Comparison of ENCODE assay signal across 1 cellular context in the genomic region with DNA sequence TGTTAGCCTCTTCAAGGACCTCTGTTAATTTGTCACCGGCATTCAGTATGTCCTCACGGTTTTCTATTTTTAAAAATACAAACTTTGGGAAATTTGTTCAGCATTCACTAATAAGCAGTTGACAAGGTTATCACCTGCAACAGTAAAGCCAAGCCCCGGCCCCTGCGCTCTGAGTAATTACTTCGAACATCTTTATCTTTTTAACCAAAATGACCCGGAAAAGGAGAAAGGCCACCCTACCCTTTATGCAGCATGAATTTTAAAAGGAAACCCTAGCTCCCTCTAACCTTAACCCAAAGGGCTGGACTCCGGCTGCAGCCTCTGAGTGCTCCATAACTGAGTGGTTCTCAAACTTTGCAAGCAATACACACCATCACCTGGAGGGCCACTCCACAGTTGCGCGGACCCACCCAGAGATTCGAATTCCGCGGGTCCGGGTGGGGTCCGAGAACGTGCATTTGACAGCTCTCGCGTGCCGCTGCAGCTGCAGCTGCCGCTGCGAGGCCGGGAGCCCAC.
TF ChIP-seq lines count a peak whose summit lies in the region.

No MANE protein-coding gene starts in this region.

TF ChIP-seq in GM12878, 131 proteins besides CTCF, POLR2A, EP300 and RAD21:
- TF ChIP-seq BHLHE40 (IDR thresholded peaks at IDR 0.05; ENCODE audit: borderline replicate concordance in 1 of 2, low read depth in 2 of 2, low read length in 1 of 2) (peak; percentile 70 to 90), SIN3A (IDR thresholded peaks at IDR 0.05; ENCODE audit: low read depth, low read length) (peak; percentile 89), SREBF2 (IDR thresholded peaks at IDR 0.05; ENCODE audit: low read length) (no peak), E2F4 (IDR thresholded peaks at IDR 0.05; ENCODE audit: low read depth, low read length) (peak; percentile 85)
- TF ChIP-seq, protein P1, sequence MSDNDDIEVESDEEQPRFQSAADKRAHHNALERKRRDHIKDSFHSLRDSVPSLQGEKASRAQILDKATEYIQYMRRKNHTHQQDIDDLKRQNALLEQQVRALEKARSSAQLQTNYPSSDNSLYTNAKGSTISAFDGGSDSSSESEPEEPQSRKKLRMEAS (IDR thresholded peaks at IDR 0.05; ENCODE audit: low read depth, low read length) = 0 out of 2 replicates have a peak, but pooled peaks have one; percentile 57
